13 cellular contexts compared by ENCODE assay signal in genomic region chr10:89773081-89773480, GRCh38.
"Had no signal": no experiment of that assay in that cellular context is flagged by ENCODE, and none has a peak within 500 bp of the region (broad histone marks: within the 10 kb centered on the region; RNA-seq: fewer than 3 reads in every experiment).

No MANE protein-coding gene starts in this region.

- H3K36me3 ChIP-seq: ascending aorta, colonic mucosa, thyroid gland, vagina had no signal

- DNase-seq: activated CD4-positive, alpha-beta memory T cell treated with anti-CD3 and anti-CD28 coated beads for 36 hours; activated gamma-delta T cell; activated naive CD8-positive, alpha-beta T cell treated with anti-CD3 and anti-CD28 coated beads, Interleukin-2, amount 10 ng/mL, durations not matched to agents 7 days and 5 days; activated T-cell treated with anti-CD3 and anti-CD28 coated beads, Interleukin-2, amount 50 U/mL, for 48 hours; colonic mucosa; mesenchymal stem cell; occipital lobe; stimulated activated CD4-positive, alpha-beta T cell treated with anti-CD3 and anti-CD28 coated beads, Interleukin-4, amount 100 ng/mL, for 4 hours; thyroid gland had no signal

- H3K4me3 ChIP-seq: ascending aorta, cardiac muscle cell, colonic mucosa, thyroid gland, vagina had no signal

- H3K4me1 ChIP-seq: ascending aorta, colonic mucosa, thyroid gland, vagina had no signal

- H3K27me3 ChIP-seq: ascending aorta, cardiac muscle cell, colonic mucosa, thyroid gland, vagina had no signal

- H3K27ac ChIP-seq: ascending aorta, cardiac muscle cell, colonic mucosa, thyroid gland, vagina had no signal

- ATAC-seq: left lobe of liver had no signal

- H3K9me3 ChIP-seq: ascending aorta, colonic mucosa, thyroid gland, vagina had no signal
